In genomic region chr15:74383695-74384565, GRCh38 we compare ENCODE assay signal across 9 cellular contexts. TPM values are rescaled to one million over a fixed set of nuclear protein-coding genes. Genes with fewer than 3 reads are reported as not detected.
A peak's percentile ranks its signal among the peaks of the same experiment; 100 is the strongest.
DNase-seq lines count a peak whose midpoint lies in the region; ATAC-seq lines count a peak whose summit lies in the region.
"Had no signal": no experiment of that assay in that cellular context is flagged by ENCODE, and none has a peak within 500 bp of the region (broad histone marks: within the 10 kb centered on the region; RNA-seq: fewer than 3 reads in every experiment).

No MANE protein-coding gene starts in this region.

- H3K36me3 ChIP-seq in CD8-positive, alpha-beta memory T cell (ENCODE audit: insufficient read depth, low read length): no peaks in the 10 kb centered on the region
- no peaks in the 10 kb centered on the region for H3K36me3 ChIP-seq in KOPT-K1 (ENCODE audit: insufficient read depth, low read length)
- H3K36me3 ChIP-seq: cardiac muscle cell had no signal

- H3K4me1 Mint-ChIP-seq in CD8-positive, alpha-beta memory T cell: peaks cover 23 to 37% (median 26%) of the 10 kb centered on the region in 3 donors

- peak overlapping the region; percentile 92 to 98 (median 95) for H3K27ac Mint-ChIP-seq in CD8-positive, alpha-beta memory T cell
- peak overlapping the region; percentile 84 to 93 for H3K27ac Mint-ChIP-seq in activated naive CD4-positive, alpha-beta T cell treated with anti-CD3 and anti-CD28 coated beads, Interleukin-2, amount 50 U/mL, for 72 hours

- H3K4me1 ChIP-seq in CD8-positive, alpha-beta memory T cell (ENCODE audit: insufficient read depth, low read length): peaks cover 36% of the 10 kb centered on the region

- CTCF ChIA-PET in CD8-positive, alpha-beta memory T cell (lab: Charles Lee): interaction anchor here (1.5 to 6.1 kb wide), 9 partner anchors 8 to 70 kb away, joined by 3 to 163 read pairs (median 11); partner anchors contain the start of gene SEMA7A

- H3K4me3 Mint-ChIP-seq in CD8-positive, alpha-beta memory T cell: peak overlapping the region in 6 of 7 donors; percentile 11 to 73 (median 48)

- no peak overlapping the region for H3K4me3 ChIP-seq in CD8-positive, alpha-beta memory T cell (ENCODE audit: low read length)
- H3K4me3 ChIP-seq: cardiac muscle cell had no signal

- H3K27me3 Mint-ChIP-seq in CD8-positive, alpha-beta memory T cell: peaks cover 0 to 3% of the 10 kb centered on the region in 2 donors

- H3K9me3 ChIP-seq in CD8-positive, alpha-beta memory T cell (ENCODE audit: low read length): no peaks in the 10 kb centered on the region
- no peaks in the 10 kb centered on the region for H3K9me3 ChIP-seq in KOPT-K1 (ENCODE audit: insufficient read depth, low read length, poor library complexity, severe bottlenecking)

- H3K27me3 ChIP-seq in CD8-positive, alpha-beta memory T cell (ENCODE audit: insufficient read depth, low read length, poor library complexity, severe bottlenecking): no peaks in the 10 kb centered on the region
- H3K27me3 ChIP-seq: cardiac muscle cell had no signal

- no peaks in the 10 kb centered on the region for H3K36me3 Mint-ChIP-seq in CD8-positive, alpha-beta memory T cell
- no peaks in the 10 kb centered on the region for H3K36me3 Mint-ChIP-seq in activated naive CD4-positive, alpha-beta T cell treated with anti-CD3 and anti-CD28 coated beads, Interleukin-2, amount 50 U/mL, for 72 hours

- ATAC-seq in GM21515 (IDR thresholded peaks at IDR 0.05; ENCODE audit: unreplicated experiment): peak; percentile 46
- ATAC-seq in activated naive CD4-positive, alpha-beta T cell treated with anti-CD3 and anti-CD28 coated beads, Interleukin-2, amount 50 U/mL, for 72 hours: peak; percentile 74 to 79
- no peak for ATAC-seq in HG03469 (IDR thresholded peaks at IDR 0.05; ENCODE audit: unreplicated experiment)

- DNase-seq in CD8-positive, alpha-beta memory T cell: peak; percentile 22 to 78 (median 48)
- peak; percentile 60 to 87 for DNase-seq in activated naive CD4-positive, alpha-beta T cell treated with anti-CD3 and anti-CD28 coated beads, Interleukin-2, amount 50 U/mL, for 72 hours (ENCODE audit: low spot score in 2 of 2)
- peak; percentile 85 for DNase-seq in stimulated activated CD4-positive, alpha-beta T cell treated with anti-CD3 and anti-CD28 coated beads, Interleukin-15, amount 100 ng/mL, for 24 hours
- DNase-seq in NCI-H2196 treated with DMSO at 0.1 percent for 48 hours (lab: John Stamatoyannopoulos, UW; ENCODE audit: unreplicated experiment) (no peak), putamen (ENCODE audit: low spot score) (no peak)

- H3K9me3 Mint-ChIP-seq in CD8-positive, alpha-beta memory T cell: no peaks in the 10 kb centered on the region
- no peaks in the 10 kb centered on the region for H3K9me3 Mint-ChIP-seq in activated naive CD4-positive, alpha-beta T cell treated with anti-CD3 and anti-CD28 coated beads, Interleukin-2, amount 50 U/mL, for 72 hours

- peak overlapping the region; percentile 4 for H3K27ac ChIP-seq in CD8-positive, alpha-beta memory T cell (ENCODE audit: low read depth, low read length)
- peak overlapping the region; percentile 99 for H3K27ac ChIP-seq in KOPT-K1 (ENCODE audit: low read depth, low read length, poor library complexity, severe bottlenecking)
- H3K27ac ChIP-seq: cardiac muscle cell had no signal

- POLR2A ChIA-PET in CD8-positive, alpha-beta memory T cell (lab: Charles Lee): interaction anchor here (1.0 to 1.7 kb wide), 5 partner anchors 17 to 191 kb away, joined by 3 to 5 read pairs (median 3); no protein-coding TSS in a partner anchor

RNA-seq across cellular contexts. Expression of gene CYP11A1, which starts 16.5 kb away (rescaled TPM):
- total RNA-seq in CD8-positive, alpha-beta memory T cell: not detected
- not detected for polyA plus RNA-seq in CD8-positive, alpha-beta memory T cell
- total RNA-seq in activated naive CD4-positive, alpha-beta T cell treated with anti-CD3 and anti-CD28 coated beads, Interleukin-2, amount 50 U/mL, for 72 hours: under 1 TPM in 1 of 2 donors, not detected in 1; 0.59 TPM

RNA-seq across cellular contexts. Expression of gene SEMA7A, which starts 49.8 kb away (rescaled TPM):
- 10 to 100 TPM; 71.2 to 72.5 TPM for total RNA-seq in CD8-positive, alpha-beta memory T cell
- 1.9 TPM for polyA plus RNA-seq in CD8-positive, alpha-beta memory T cell
- 10 to 100 TPM; 47.8 to 53.6 TPM for total RNA-seq in activated naive CD4-positive, alpha-beta T cell treated with anti-CD3 and anti-CD28 coated beads, Interleukin-2, amount 50 U/mL, for 72 hours

Comparison
In these comparisons a context has a peak if more than half of its experiments do, and no peak if none do; other contexts are left out.
1. DNase-seq: peak in CD8-positive, alpha-beta memory T cell (5 of 5), activated naive CD4-positive, alpha-beta T cell treated with anti-CD3 and anti-CD28 coated beads, Interleukin-2, amount 50 U/mL, for 72 hours (2 of 2) and stimulated activated CD4-positive, alpha-beta T cell treated with anti-CD3 and anti-CD28 coated beads, Interleukin-15, amount 100 ng/mL, for 24 hours (single experiment); none in NCI-H2196 treated with DMSO at 0.1 percent for 48 hours (single experiment) and putamen (single experiment).